14 cellular contexts compared by ENCODE assay signal in genomic region chr10:13683017-13683416, GRCh38.
"Had no signal": no experiment of that assay in that cellular context is flagged by ENCODE, and none has a peak within 500 bp of the region (broad histone marks: within the 10 kb centered on the region; RNA-seq: fewer than 3 reads in every experiment).

No MANE protein-coding gene starts in this region.

- DNase-seq: activated CD4-positive, CD25-positive, alpha-beta regulatory T cell treated with anti-CD3 and anti-CD28 coated beads, Interleukin-2, amount 50 U/mL, for 72 hours; activated naive CD4-positive, alpha-beta T cell treated with anti-CD3 and anti-CD28 coated beads, Interleukin-2, amount 10 ng/mL, durations not matched to agents 7 days and 5 days; esophagus squamous epithelium; foreskin melanocyte; left colon; right lobe of liver; stimulated activated CD4-positive, alpha-beta T cell treated with anti-CD3 and anti-CD28 coated beads, Interleukin-1b, Interleukin-23, amount 100 ng/mL, for 48 hours; stimulated activated naive CD8-positive, alpha-beta T cell treated with anti-CD3 and anti-CD28 coated beads, Interleukin-15, amount 100 ng/mL, for 72 hours; T-cell; T1000 had no signal

- H3K27me3 ChIP-seq: esophagus squamous epithelium, right lobe of liver, uterus had no signal

- H3K4me3 Mint-ChIP-seq: activated naive CD4-positive, alpha-beta T cell treated with anti-CD3 and anti-CD28 coated beads, Interleukin-2, amount 10 ng/mL, durations not matched to agents 7 days and 5 days; activated T-helper 17 cell treated with anti-CD3 and anti-CD28 coated beads, Interleukin-2, amount 50 U/mL, for 72 hours; memory B cell; natural killer cell treated with Interleukin-12 subunit alpha and Interleukin-12 subunit beta and Interleukin-15 and Interleukin-18, amount 100 ng/mL, for 72 hours; stimulated activated naive CD8-positive, alpha-beta T cell treated with anti-CD3 and anti-CD28 coated beads, Interleukin-15, amount 100 ng/mL, for 72 hours; T-cell had no signal

- H3K4me1 Mint-ChIP-seq: activated naive CD4-positive, alpha-beta T cell treated with anti-CD3 and anti-CD28 coated beads, Interleukin-2, amount 10 ng/mL, durations not matched to agents 7 days and 5 days; activated T-helper 17 cell treated with anti-CD3 and anti-CD28 coated beads, Interleukin-2, amount 50 U/mL, for 72 hours; stimulated activated naive CD8-positive, alpha-beta T cell treated with anti-CD3 and anti-CD28 coated beads, Interleukin-15, amount 100 ng/mL, for 72 hours; T-cell had no signal

- H3K27ac Mint-ChIP-seq: activated naive CD4-positive, alpha-beta T cell treated with anti-CD3 and anti-CD28 coated beads, Interleukin-2, amount 10 ng/mL, durations not matched to agents 7 days and 5 days; activated T-helper 17 cell treated with anti-CD3 and anti-CD28 coated beads, Interleukin-2, amount 50 U/mL, for 72 hours; memory B cell; natural killer cell treated with Interleukin-12 subunit alpha and Interleukin-12 subunit beta and Interleukin-15 and Interleukin-18, amount 100 ng/mL, for 72 hours; stimulated activated naive CD8-positive, alpha-beta T cell treated with anti-CD3 and anti-CD28 coated beads, Interleukin-15, amount 100 ng/mL, for 72 hours; T-cell had no signal

- H3K4me3 ChIP-seq: esophagus squamous epithelium, right lobe of liver, uterus had no signal

- H3K36me3 ChIP-seq: right lobe of liver, uterus had no signal

- H3K27ac ChIP-seq: uterus had no signal

- H3K9me3 ChIP-seq: esophagus squamous epithelium, right lobe of liver, uterus had no signal

- H3K36me3 Mint-ChIP-seq: activated naive CD4-positive, alpha-beta T cell treated with anti-CD3 and anti-CD28 coated beads, Interleukin-2, amount 10 ng/mL, durations not matched to agents 7 days and 5 days; memory B cell; natural killer cell treated with Interleukin-12 subunit alpha and Interleukin-12 subunit beta and Interleukin-15 and Interleukin-18, amount 100 ng/mL, for 72 hours; T-cell had no signal

- H3K4me1 ChIP-seq: uterus had no signal

- H3K9me3 Mint-ChIP-seq: activated naive CD4-positive, alpha-beta T cell treated with anti-CD3 and anti-CD28 coated beads, Interleukin-2, amount 10 ng/mL, durations not matched to agents 7 days and 5 days; activated T-helper 17 cell treated with anti-CD3 and anti-CD28 coated beads, Interleukin-2, amount 50 U/mL, for 72 hours; memory B cell; natural killer cell treated with Interleukin-12 subunit alpha and Interleukin-12 subunit beta and Interleukin-15 and Interleukin-18, amount 100 ng/mL, for 72 hours; stimulated activated naive CD8-positive, alpha-beta T cell treated with anti-CD3 and anti-CD28 coated beads, Interleukin-15, amount 100 ng/mL, for 72 hours; T-cell had no signal

- ATAC-seq: activated T-helper 17 cell treated with anti-CD3 and anti-CD28 coated beads, Interleukin-2, amount 50 U/mL, for 72 hours; left colon; natural killer cell treated with Interleukin-12 subunit alpha and Interleukin-12 subunit beta and Interleukin-15 and Interleukin-18, amount 100 ng/mL, for 72 hours; right lobe of liver; stimulated activated naive CD8-positive, alpha-beta T cell treated with anti-CD3 and anti-CD28 coated beads, Interleukin-15, amount 100 ng/mL, for 72 hours; T-cell had no signal
